Comparison of ENCODE assay signal across 9 cellular contexts in the genomic region with DNA sequence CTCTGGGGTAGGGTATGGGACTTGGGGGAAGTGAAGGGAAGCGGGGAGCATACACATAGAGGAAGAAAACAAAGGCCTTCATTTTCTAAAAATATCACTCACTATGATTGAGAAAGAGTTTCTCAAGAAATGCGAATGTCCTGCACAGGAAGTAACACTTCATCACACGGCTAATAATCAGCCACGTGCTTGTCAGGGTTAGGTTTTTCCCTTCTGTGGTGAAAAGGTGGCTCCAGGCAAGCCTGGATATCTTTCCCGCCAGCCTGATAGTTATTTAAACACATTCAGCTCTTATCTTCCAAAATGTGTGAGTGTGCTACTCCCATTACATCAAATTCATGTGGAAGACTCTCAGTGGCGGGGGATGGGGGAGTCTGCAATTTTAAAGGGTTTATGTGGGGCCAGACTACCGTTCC.
A peak's percentile ranks its signal among the peaks of the same experiment; 100 is the strongest.
DNase-seq lines count a peak whose midpoint lies in the region; ATAC-seq and TF ChIP-seq lines count a peak whose summit lies in the region.
"Had no signal": no experiment of that assay in that cellular context is flagged by ENCODE, and none has a peak within 500 bp of the region (broad histone marks: within the 10 kb centered on the region; RNA-seq: fewer than 3 reads in every experiment).

No MANE protein-coding gene starts in this region.

- intact Hi-C loops in colonic mucosa (cut with DNase I) (no loop called here), testis (cut with DNase I; ENCODE audit: low total_unique reads) (no loop called here)

- H3K9me2 ChIP-seq in SK-N-SH = no peaks in the 10 kb centered on the region; the same call in 1 of the 2 replicates

- peak overlapping the region; percentile 49 for H2AFZ ChIP-seq in SK-N-SH (ENCODE audit: low read depth)

- H3K9ac ChIP-seq in SK-N-SH (no peak overlapping the region), colonic mucosa (ENCODE audit: low read depth in 2 of 2, low read length in 2 of 2) (no peak overlapping the region), skeletal muscle tissue (ENCODE audit: low read depth in 1 of 3, low read length in 3 of 3) (no peak overlapping the region)

- no peaks in the 10 kb centered on the region for H3K9me3 ChIP-seq in SK-N-SH
- no peaks in the 10 kb centered on the region for H3K9me3 ChIP-seq in colonic mucosa
- H3K9me3 ChIP-seq in skeletal muscle tissue (ENCODE audit: control insufficient read depth in 3 of 3, low read length in 3 of 3) = no peaks in the 10 kb centered on the region
- no peaks in the 10 kb centered on the region for H3K9me3 ChIP-seq in testis
- H3K9me3 ChIP-seq: A549 had no signal

- TF ChIP-seq CTCF in SK-N-SH (IDR thresholded peaks at IDR 0.05) = no peak
- TF ChIP-seq CTCF in colonic mucosa (IDR thresholded peaks at IDR 0.05) = no peak
- TF ChIP-seq CTCF in testis (IDR thresholded peaks at IDR 0.05) = no peak

- 62% methylated on average over 7 of the region's 7 CpGs for WGBS in SK-N-SH (ENCODE audit: low lambda C conversion rate)
- WGBS in testis, 2 donors = 56 to 60% methylated on average over 7 of the region's 7 CpGs

- H3K36me3 ChIP-seq in SK-N-SH (replicated peaks in 1 of 2; ENCODE audit: control insufficient read depth in 1 of 2, insufficient read depth in 2 of 2, low read length in 1 of 2) = no peaks in the 10 kb centered on the region
- H3K36me3 ChIP-seq in colonic mucosa = no peaks in the 10 kb centered on the region
- no peaks in the 10 kb centered on the region for H3K36me3 ChIP-seq in skeletal muscle tissue (ENCODE audit: control insufficient read depth in 3 of 3, insufficient read depth in 3 of 3, low read length in 3 of 3)
- no peaks in the 10 kb centered on the region for H3K36me3 ChIP-seq in testis (ENCODE audit: low read depth, missing control alignments)

- TF ChIP-seq POLR2A in testis (IDR thresholded peaks at IDR 0.05) = no peak

- H3K27me3 ChIP-seq in SK-N-SH (ENCODE audit: insufficient read depth) (no peaks in the 10 kb centered on the region), colonic mucosa (no peaks in the 10 kb centered on the region), skeletal muscle tissue (ENCODE audit: control insufficient read depth in 3 of 3, insufficient read depth in 3 of 3, low read length in 3 of 3) (no peaks in the 10 kb centered on the region), testis (no peaks in the 10 kb centered on the region)

- H3K4me1 ChIP-seq in SK-N-SH (ENCODE audit: control insufficient read depth in 1 of 2, insufficient read depth in 2 of 2, low read depth in 1 of 2, low read length in 1 of 2) = peaks cover 0 to 8% of the 10 kb centered on the region in 2 experiments; a peak in 2 of 4 replicates
- H3K4me1 ChIP-seq in colonic mucosa = no peaks in the 10 kb centered on the region
- H3K4me1 ChIP-seq in skeletal muscle tissue (ENCODE audit: control insufficient read depth in 3 of 3, insufficient read depth in 3 of 3, low read length in 3 of 3) = peaks cover 0 to 15% (median 0%) of the 10 kb centered on the region in 3 donors
- H3K4me1 ChIP-seq in testis = peaks cover 7% of the 10 kb centered on the region
- H3K4me1 ChIP-seq: A549 had no signal

- H3K4me3 ChIP-seq in SK-N-SH (ENCODE audit: low read depth in 2 of 2, low read length in 1 of 2) (no peak overlapping the region), colonic mucosa (no peak overlapping the region), skeletal muscle tissue (ENCODE audit: low read length in 3 of 3) (no peak overlapping the region), testis (no peak overlapping the region)
- H3K4me3 ChIP-seq: A549 had no signal

- no peak for TF ChIP-seq RAD21 in SK-N-SH (IDR thresholded peaks at IDR 0.05; ENCODE audit: low read length)

- TF ChIP-seq EP300 in SK-N-SH (IDR thresholded peaks at IDR 0.05; ENCODE audit: borderline replicate concordance in 1 of 2, low read depth in 1 of 2, low read length in 1 of 2) = no peak

- DNase-seq in SK-N-SH (no peak), colonic mucosa (no peak), OCI-M2 (lab: John Stamatoyannopoulos, UW; ENCODE audit: unreplicated experiment) (no peak), NCI-H510A (lab: John Stamatoyannopoulos, UW) (no peak), testis (no peak)

- no peak overlapping the region; the same call in 1 of the 2 replicates for H3K4me2 ChIP-seq in SK-N-SH
- H3K4me2 ChIP-seq: A549 had no signal

- no peaks in the 10 kb centered on the region for H4K20me1 ChIP-seq in SK-N-SH (ENCODE audit: insufficient read depth)

- H3K79me2 ChIP-seq in SK-N-SH (ENCODE audit: insufficient read depth) = no peaks in the 10 kb centered on the region

- H3K27ac ChIP-seq in SK-N-SH (ENCODE audit: low read depth in 2 of 2, low read length in 1 of 2) (no peak overlapping the region), colonic mucosa (peak overlapping the region; percentile 64), skeletal muscle tissue (ENCODE audit: low read depth, low read length) (peak overlapping the region; percentile 60), testis (peak overlapping the region in 1 of 2 donors; percentile 75)
- H3K27ac ChIP-seq: A549 had no signal

- ATAC-seq in SK-N-SH treated with all-trans-retinoic acid at 6 μM for 48 hours (no peak), HG03439 (IDR thresholded peaks at IDR 0.05; ENCODE audit: unreplicated experiment) (peak; percentile 39)
- ATAC-seq: A549 had no signal

- POLR2A ChIA-PET in SK-N-SH (lab: Yijun Ruan, JAX) = no interaction called here

- CTCF ChIA-PET in SK-N-SH (lab: Yijun Ruan, JAX) = no interaction called here

- no peaks in the 10 kb centered on the region for H3F3A ChIP-seq in SK-N-SH (replicated peaks; ENCODE audit: insufficient read depth)

TF ChIP-seq in SK-N-SH, 30 proteins besides CTCF, POLR2A, EP300 and RAD21:
- TF ChIP-seq USF1 (IDR thresholded peaks at IDR 0.05; ENCODE audit: borderline replicate concordance, low read depth) (no peak), RFX5 (IDR thresholded peaks at IDR 0.05; ENCODE audit: low read length) (no peak), FOSL2 (IDR thresholded peaks at IDR 0.05; ENCODE audit: borderline replicate concordance, low read depth) (no peak), USF2 (IDR thresholded peaks at IDR 0.05; ENCODE audit: borderline replicate concordance, low read depth, low read length) (no peak), YY1 (IDR thresholded peaks at IDR 0.05; ENCODE audit: low read depth) (no peak), FOXJ3 (CRISPR knock-in tag; IDR thresholded peaks at IDR 0.05) (no peak), FOXM1 (IDR thresholded peaks at IDR 0.05; ENCODE audit: low read depth) (no peak), EZH2phosphoT487 (IDR thresholded peaks at IDR 0.05; ENCODE audit: borderline replicate concordance, low read depth) (no peak), GATA2 (CRISPR knock-in tag; IDR thresholded peaks at IDR 0.05) (no peak)

TF ChIP-seq in SK-N-SH treated with all-trans-retinoic acid at 6 μM for 48 hours, 23 proteins besides CTCF, POLR2A, EP300 and RAD21:
- TF ChIP-seq ARNTL (CRISPR knock-in tag; IDR thresholded peaks at IDR 0.05; ENCODE audit: borderline replicate concordance, low read depth) (no peak), ZNF70 (CRISPR knock-in tag; IDR thresholded peaks at IDR 0.05) (no peak), ISL1 (CRISPR knock-in tag; IDR thresholded peaks at IDR 0.05) (no peak), BACH2 (CRISPR knock-in tag; IDR thresholded peaks at IDR 0.05; ENCODE audit: borderline replicate concordance) (no peak), ZFP3 (CRISPR knock-in tag; IDR thresholded peaks at IDR 0.05) (no peak), TOX (CRISPR knock-in tag; IDR thresholded peaks at IDR 0.05; ENCODE audit: borderline replicate concordance) (no peak), ZC3H10 (CRISPR knock-in tag; IDR thresholded peaks at IDR 0.05) (no peak), TCF4 (CRISPR knock-in tag; IDR thresholded peaks at IDR 0.05; ENCODE audit: borderline replicate concordance) (no peak), SNAI2 (CRISPR knock-in tag; IDR thresholded peaks at IDR 0.05) (no peak), CSDC2 (CRISPR knock-in tag; IDR thresholded peaks at IDR 0.05) (no peak), RARB (CRISPR knock-in tag; IDR thresholded peaks at IDR 0.05) (no peak), ESRRG (CRISPR knock-in tag; IDR thresholded peaks at IDR 0.05) (no peak), PPARA (CRISPR knock-in tag; IDR thresholded peaks at IDR 0.05; ENCODE audit: borderline replicate concordance) (no peak), GLIS3 (CRISPR knock-in tag; IDR thresholded peaks at IDR 0.05) (no peak)
- TF ChIP-seq, protein P1, sequence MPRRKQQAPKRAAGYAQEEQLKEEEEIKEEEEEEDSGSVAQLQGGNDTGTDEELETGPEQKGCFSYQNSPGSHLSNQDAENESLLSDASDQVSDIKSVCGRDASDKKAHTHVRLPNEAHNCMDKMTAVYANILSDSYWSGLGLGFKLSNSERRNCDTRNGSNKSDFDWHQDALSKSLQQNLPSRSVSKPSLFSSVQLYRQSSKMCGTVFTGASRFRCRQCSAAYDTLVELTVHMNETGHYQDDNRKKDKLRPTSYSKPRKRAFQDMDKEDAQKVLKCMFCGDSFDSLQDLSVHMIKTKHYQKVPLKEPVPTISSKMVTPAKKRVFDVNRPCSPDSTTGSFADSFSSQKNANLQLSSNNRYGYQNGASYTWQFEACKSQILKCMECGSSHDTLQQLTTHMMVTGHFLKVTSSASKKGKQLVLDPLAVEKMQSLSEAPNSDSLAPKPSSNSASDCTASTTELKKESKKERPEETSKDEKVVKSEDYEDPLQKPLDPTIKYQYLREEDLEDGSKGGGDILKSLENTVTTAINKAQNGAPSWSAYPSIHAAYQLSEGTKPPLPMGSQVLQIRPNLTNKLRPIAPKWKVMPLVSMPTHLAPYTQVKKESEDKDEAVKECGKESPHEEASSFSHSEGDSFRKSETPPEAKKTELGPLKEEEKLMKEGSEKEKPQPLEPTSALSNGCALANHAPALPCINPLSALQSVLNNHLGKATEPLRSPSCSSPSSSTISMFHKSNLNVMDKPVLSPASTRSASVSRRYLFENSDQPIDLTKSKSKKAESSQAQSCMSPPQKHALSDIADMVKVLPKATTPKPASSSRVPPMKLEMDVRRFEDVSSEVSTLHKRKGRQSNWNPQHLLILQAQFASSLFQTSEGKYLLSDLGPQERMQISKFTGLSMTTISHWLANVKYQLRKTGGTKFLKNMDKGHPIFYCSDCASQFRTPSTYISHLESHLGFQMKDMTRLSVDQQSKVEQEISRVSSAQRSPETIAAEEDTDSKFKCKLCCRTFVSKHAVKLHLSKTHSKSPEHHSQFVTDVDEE (CRISPR knock-in tag; IDR thresholded peaks at IDR 0.05) = no peak

Comparison
In these comparisons a context has a peak if more than half of its experiments do, and no peak if none do; other contexts are left out.
1. H3K27ac ChIP-seq: peak in colonic mucosa (single experiment) and skeletal muscle tissue (single experiment); none in SK-N-SH (0 of 2).